ENCODE assay signal across 22 cellular contexts in genomic region chr3:125143538-125143937, GRCh38.
A peak's percentile ranks its signal among the peaks of the same experiment; 100 is the strongest.
DNase-seq lines count a peak whose midpoint lies in the region; ATAC-seq, FAIRE-seq and TF ChIP-seq lines count a peak whose summit lies in the region.
"Had no signal": no experiment of that assay in that cellular context is flagged by ENCODE, and none has a peak within 500 bp of the region (broad histone marks: within the 10 kb centered on the region; RNA-seq: fewer than 3 reads in every experiment).

No MANE protein-coding gene starts in this region.

- no peak overlapping the region for H4K91ac ChIP-seq in H1 (replicated peaks; ENCODE audit: insufficient read length, low read length)

- peak overlapping the region; percentile 35; the same call in 1 of the 2 replicates for H2BK5ac ChIP-seq in H1 (ENCODE audit: low read depth, low read length)

- 71% methylated on average over 3 of the region's 3 CpGs for WGBS in HUES64
- WGBS in H1 (ENCODE audit: extremely low coverage in 1 of 2, insufficient coverage in 1 of 2, insufficient read length in 1 of 2, insufficient replicate concordance in 2 of 2, low coverage in 1 of 2, low lambda C conversion rate in 2 of 2, missing lambda C conversion rate in 1 of 2), 2 experiments: 87% methylated on average over 3 of the region's 3 CpGs; no CpG with 5 or more reads in 1 of the 2 experiments

- H3K4me1 Mint-ChIP-seq in naive thymus-derived CD8-positive, alpha-beta T cell: peaks cover 8 to 63% (median 45%) of the 10 kb centered on the region in 4 donors

- H3K27me3 ChIP-seq in BLaER1 treated with 17β-estradiol and CSF1 and Interleukin-3, amounts not matched to agents 10 nM and 100 nM: peaks cover 0 to 22% (median 7%) of the 10 kb centered on the region in 11 experiments; a peak in 10 of 22 replicates
- H3K27me3 ChIP-seq in HUES64 (ENCODE audit: insufficient read depth, low read length) (peaks cover 27% of the 10 kb centered on the region), H1 (replicated peaks in 1 of 4; ENCODE audit: control insufficient read depth in 3 of 4, extremely low read depth in 1 of 4, insufficient read depth in 3 of 4, low read length in 3 of 4) (peaks cover 0 to 8% (median 5%) of the 10 kb centered on the region in 4 experiments; a peak in 5 of 7 replicates)
- H3K27me3 ChIP-seq: testis had no signal

- TF ChIP-seq RAD21 in H1 (IDR thresholded peaks at IDR 0.05 in 1 of 2, conservative IDR thresholded peaks at IDR 0.05 in 1 of 2; ENCODE audit: low read depth in 2 of 2, low read length in 2 of 2): no peak

- peaks cover 0 to 10% (median 0%) of the 10 kb centered on the region in 11 experiments; a peak in 2 of 22 replicates for H4K20me1 ChIP-seq in BLaER1 treated with 17β-estradiol and CSF1 and Interleukin-3, amounts not matched to agents 10 nM and 100 nM
- H4K20me1 ChIP-seq in H1 (replicated peaks in 1 of 2; ENCODE audit: control insufficient read depth in 1 of 2, insufficient read depth in 2 of 2, low read length in 2 of 2): no peaks in the 10 kb centered on the region

- no peak overlapping the region for H2AFZ ChIP-seq in H1 (ENCODE audit: low read length)

- no peak overlapping the region for H3K4me3 Mint-ChIP-seq in naive thymus-derived CD8-positive, alpha-beta T cell
- H3K4me3 Mint-ChIP-seq: nephron progenitor cell had no signal

- peak overlapping the region in 3 of 11 experiments; percentile 16 to 86 (median 33); a peak in 3 of 22 replicates for H3K27ac ChIP-seq in BLaER1 treated with 17β-estradiol and CSF1 and Interleukin-3, amounts not matched to agents 10 nM and 100 nM
- H3K27ac ChIP-seq in HUES64 (ENCODE audit: low read depth, low read length): peak overlapping the region; percentile 6; the same call in 1 of the 2 replicates
- H3K27ac ChIP-seq in H1 (ENCODE audit: low read depth, low read length): no peak overlapping the region
- H3K27ac ChIP-seq: testis had no signal

- no peaks in the 10 kb centered on the region for H3K27me3 Mint-ChIP-seq in naive thymus-derived CD8-positive, alpha-beta T cell
- H3K27me3 Mint-ChIP-seq: CD8-positive, alpha-beta memory T cell had no signal

- no peaks in the 10 kb centered on the region for H3K36me3 Mint-ChIP-seq in naive thymus-derived CD8-positive, alpha-beta T cell
- H3K36me3 Mint-ChIP-seq: CD8-positive, alpha-beta memory T cell had no signal

- H4K8ac ChIP-seq in H1 (ENCODE audit: extremely low read depth, insufficient read depth, low read length): no peak overlapping the region

- 0 out of 2 replicates have a peak overlapping the region, but pooled peaks have one; percentile 80 for H2BK12ac ChIP-seq in H1 (ENCODE audit: low read depth, low read length)

- no peak for TF ChIP-seq CTCF in H1 (IDR thresholded peaks at IDR 0.05; ENCODE audit: control extremely low read depth in 1 of 3, insufficient read depth in 1 of 3, low read depth in 1 of 3, low read length in 3 of 3)

- POLR2A ChIA-PET in H1 (lab: Charles Lee; ENCODE audit: partially characterized antibody): interaction anchor here (1.3 kb wide), 1 partner anchor 20 kb away, joined by 6 read pairs; no protein-coding TSS in a partner anchor
- POLR2A ChIA-PET in naive thymus-derived CD8-positive, alpha-beta T cell (lab: Charles Lee): interaction anchor here (0.5 kb wide), 1 partner anchor 1286 kb away, joined by 7 read pairs; no protein-coding TSS in a partner anchor

- H2AK5ac ChIP-seq in H1 (ENCODE audit: low read depth, low read length): no peak overlapping the region

- H2BK15ac ChIP-seq in H1 (ENCODE audit: low read length): no peak overlapping the region; the same call in 1 of the 2 replicates

- H3K18ac ChIP-seq in H1 (ENCODE audit: extremely low read depth, low read length): peak overlapping the region; percentile 43; the same call in 1 of the 2 replicates

- H4K5ac ChIP-seq in H1 (ENCODE audit: insufficient read length, low read depth, low read length): no peak overlapping the region

- H3K56ac ChIP-seq in H1 (replicated peaks; ENCODE audit: insufficient read length, low read depth, low read length): no peak overlapping the region

- peak overlapping the region in 6 of 10 donors; percentile 7 to 92 (median 54) for H3K27ac Mint-ChIP-seq in naive thymus-derived CD8-positive, alpha-beta T cell
- H3K27ac Mint-ChIP-seq: nephron progenitor cell had no signal

- FAIRE-seq in H1 (lab: Jason Lieb, UNC) (no peak), HTR-8/SVneo (lab: Jason Lieb, UNC) (no peak)

- DNase-seq in H1 (ENCODE audit: low read depth in 1 of 2, low spot score in 2 of 2) (no peak), SKM-1 (lab: John Stamatoyannopoulos, UW; ENCODE audit: unreplicated experiment) (no peak), HTR-8/SVneo (ENCODE audit: insufficient read length, low spot score) (no peak)
- DNase-seq in naive thymus-derived CD8-positive, alpha-beta T cell: no peak
- no peak for DNase-seq in activated effector memory CD4-positive, alpha-beta T cell treated with Interleukin-2 at 50 U/mL for 16 hours
- DNase-seq: activated CD4-positive, alpha-beta T cell treated with anti-CD3 and anti-CD28 coated beads for 48 hours; activated CD8-positive, alpha-beta memory T cell treated with anti-CD3 and anti-CD28 coated beads, Interleukin-2, amount 50 U/mL, for 4 hours; amygdala; CD8-positive, alpha-beta memory T cell; cerebellar nuclear complex; head of caudate nucleus; KBM-7; NCI-H187; NCI-H345; nephron progenitor cell; NK-92 treated with Interleukin-12 subunit alpha and Interleukin-12 subunit beta, amount 100 ng/mL, for 24 hours; RPMI8226; testis had no signal

- 0 out of 22 replicates have a peak overlapping the region, but pooled peaks of 1 of the 11 experiments have one; percentile 22 for H3K9ac ChIP-seq in BLaER1 treated with 17β-estradiol and CSF1 and Interleukin-3, amounts not matched to agents 10 nM and 100 nM
- H3K9ac ChIP-seq in HUES64 (ENCODE audit: low read depth, low read length): no peak overlapping the region
- H3K9ac ChIP-seq in H1 (replicated peaks in 1 of 4; ENCODE audit: extremely low read depth in 1 of 4, low read depth in 3 of 4, low read length in 3 of 4): no peak overlapping the region

- ATAC-seq in naive thymus-derived CD8-positive, alpha-beta T cell: no peak
- ATAC-seq in SK-N-SH treated with all-trans-retinoic acid at 6 μM for 48 hours: no peak

- H3K36me3 ChIP-seq in BLaER1 treated with 17β-estradiol and CSF1 and Interleukin-3, amounts not matched to agents 10 nM and 100 nM: no peaks in the 10 kb centered on the region
- no peaks in the 10 kb centered on the region for H3K36me3 ChIP-seq in HUES64 (ENCODE audit: insufficient read depth, low read length)
- H3K36me3 ChIP-seq in H1 (ENCODE audit: control insufficient read depth in 2 of 4, insufficient read depth in 4 of 4, low read length in 3 of 4): no peaks in the 10 kb centered on the region

- peaks cover 73 to 87% (median 81%) of the 10 kb centered on the region in 10 experiments for H3K4me1 ChIP-seq in BLaER1 treated with 17β-estradiol and CSF1 and Interleukin-3, amounts not matched to agents 10 nM and 100 nM
- peaks cover 38% of the 10 kb centered on the region for H3K4me1 ChIP-seq in HUES64 (ENCODE audit: insufficient read depth, low read length)
- peaks cover 15 to 38% (median 28%) of the 10 kb centered on the region in 4 experiments for H3K4me1 ChIP-seq in H1 (replicated peaks in 1 of 4; ENCODE audit: control insufficient read depth in 3 of 4, insufficient read depth in 4 of 4, low read length in 3 of 4)

- no peak overlapping the region for H2BK20ac ChIP-seq in H1 (ENCODE audit: low read length)

- CTCF ChIA-PET in H1 (lab: Charles Lee; ENCODE audit: partially characterized antibody): interaction anchor here (0.7 to 3.5 kb wide), 5 partner anchors 10 to 78 kb away, joined by 3 to 14 read pairs (median 4); no protein-coding TSS in a partner anchor

- H3K4ac ChIP-seq in H1 (replicated peaks; ENCODE audit: insufficient read length, low read depth, low read length): no peak overlapping the region

- no peak for TF ChIP-seq EP300 in H1 (IDR thresholded peaks at IDR 0.05; ENCODE audit: borderline replicate concordance in 1 of 2, low read depth in 2 of 2, low read length in 2 of 2)

- peaks cover 7% of the 10 kb centered on the region; the same call in 1 of the 2 replicates for H3K23me2 ChIP-seq in H1 (ENCODE audit: low read depth, low read length)

- no peak overlapping the region for H3K14ac ChIP-seq in H1 (ENCODE audit: insufficient read length)

- H3K79me1 ChIP-seq in H1 (ENCODE audit: low read depth, low read length): no peaks in the 10 kb centered on the region

- peak overlapping the region; percentile 80 to 98 (median 93) for H3K4me2 ChIP-seq in BLaER1 treated with 17β-estradiol and CSF1 and Interleukin-3, amounts not matched to agents 10 nM and 100 nM
- H3K4me2 ChIP-seq in H1 (ENCODE audit: insufficient read depth in 1 of 2, low read depth in 2 of 2, low read length in 2 of 2): no peak overlapping the region; a peak in 1 of 4 replicates

- H2BK120ac ChIP-seq in H1 (replicated peaks; ENCODE audit: low read depth, low read length): no peak overlapping the region

- H3K4me3 ChIP-seq in BLaER1 treated with 17β-estradiol and CSF1 and Interleukin-3, amounts not matched to agents 10 nM and 100 nM: no peak overlapping the region
- H3K4me3 ChIP-seq in HUES64 (ENCODE audit: low read length) (no peak overlapping the region), H1 (ENCODE audit: extremely low read depth in 1 of 4, insufficient read depth in 2 of 4, low read depth in 3 of 4, low read length in 4 of 4) (no peak overlapping the region)
- H3K4me3 ChIP-seq: smooth muscle cell, testis had no signal

- TF ChIP-seq POLR2A in H1 (IDR thresholded peaks at IDR 0.05; ENCODE audit: control extremely low read depth in 1 of 2, low read depth in 2 of 2, low read length in 2 of 2): no peak

- H3K9me3 Mint-ChIP-seq in naive thymus-derived CD8-positive, alpha-beta T cell: no peaks in the 10 kb centered on the region
- H3K9me3 Mint-ChIP-seq: CD8-positive, alpha-beta memory T cell; nephron progenitor cell had no signal

- peaks cover 0 to 11% (median 4%) of the 10 kb centered on the region in 11 experiments; a peak in 9 of 22 replicates for H3K9me3 ChIP-seq in BLaER1 treated with 17β-estradiol and CSF1 and Interleukin-3, amounts not matched to agents 10 nM and 100 nM (replicated peaks in 1 of 11)
- no peaks in the 10 kb centered on the region for H3K9me3 ChIP-seq in HUES64 (ENCODE audit: insufficient read depth, low read depth, low read length)
- H3K9me3 ChIP-seq in H1 (ENCODE audit: insufficient read depth in 2 of 2, low read depth in 1 of 2, low read length in 1 of 2): no peaks in the 10 kb centered on the region
- H3K9me3 ChIP-seq: testis had no signal

- no peak overlapping the region for H3K23ac ChIP-seq in H1 (ENCODE audit: insufficient read length)

- no peaks in the 10 kb centered on the region for H3K79me2 ChIP-seq in H1 (ENCODE audit: control insufficient read depth in 1 of 2, insufficient read depth in 2 of 2, low read length in 2 of 2)

TF ChIP-seq in H1, 55 proteins besides CTCF, POLR2A, EP300 and RAD21 (continues in another document):
- no peak for TF ChIP-seq SRF (IDR thresholded peaks at IDR 0.05; ENCODE audit: low read depth, low read length)
- no peak for TF ChIP-seq RFX5 (IDR thresholded peaks at IDR 0.05; ENCODE audit: borderline replicate concordance, low read depth, low read length)
- TF ChIP-seq BRCA1 (IDR thresholded peaks at IDR 0.05; ENCODE audit: low read depth, low read length): no peak

TF ChIP-seq in SK-N-SH treated with all-trans-retinoic acid at 6 μM for 48 hours, 23 proteins besides CTCF, POLR2A, EP300 and RAD21:
- no peak for TF ChIP-seq ZNF8 (CRISPR knock-in tag; IDR thresholded peaks at IDR 0.05)
- TF ChIP-seq PPARA (CRISPR knock-in tag; IDR thresholded peaks at IDR 0.05; ENCODE audit: borderline replicate concordance): no peak

Comparison
In these comparisons a context has a peak if more than half of its experiments do, and no peak if none do; other contexts are left out.
1. H3K4me2 ChIP-seq: peak in BLaER1 treated with 17β-estradiol and CSF1 and Interleukin-3, amounts not matched to agents 10 nM and 100 nM (11 of 11); none in H1 (0 of 2).